In the genomic region with DNA sequence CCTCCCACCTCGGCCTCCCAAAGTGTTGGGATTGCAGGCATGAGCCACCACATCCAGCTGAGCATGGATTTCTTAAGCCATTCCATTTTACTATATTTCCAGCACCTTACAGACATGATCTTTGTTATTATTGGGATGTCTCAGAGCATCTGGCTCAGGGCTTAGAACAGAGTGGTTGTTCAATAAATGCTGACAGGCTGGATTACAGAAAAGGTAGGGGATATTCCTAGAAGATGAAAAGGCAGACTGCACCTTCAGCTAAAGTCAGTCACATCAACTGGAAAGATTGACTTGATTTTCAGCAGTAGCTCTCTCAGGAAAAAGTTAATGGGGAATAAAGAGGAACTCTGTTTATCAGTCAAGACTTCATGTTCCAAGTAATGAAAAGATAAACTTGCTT, we compare ENCODE assay signal across 33 cellular contexts.
DNase-seq lines count a peak whose midpoint lies in the region; ATAC-seq, FAIRE-seq and TF ChIP-seq lines count a peak whose summit lies in the region.
"Had no signal": no experiment of that assay in that cellular context is flagged by ENCODE, and none has a peak within 500 bp of the region (broad histone marks: within the 10 kb centered on the region; RNA-seq: fewer than 3 reads in every experiment).

No MANE protein-coding gene starts in this region.

- 0 out of 5 replicates have a peak, but pooled peaks cover 0 to 9% of the 10 kb centered on the region in 2 experiments for H3K27me3 ChIP-seq in HepG2 (ENCODE audit: control insufficient read depth in 1 of 2, insufficient read depth in 2 of 2, low read length in 2 of 2)
- H3K27me3 ChIP-seq in right lobe of liver: no peaks in the 10 kb centered on the region
- H3K27me3 ChIP-seq in esophagus muscularis mucosa: peaks cover 0 to 2% (median 0%) of the 10 kb centered on the region in 4 donors
- H3K27me3 ChIP-seq in foreskin keratinocyte: no peaks in the 10 kb centered on the region
- no peaks in the 10 kb centered on the region for H3K27me3 ChIP-seq in breast epithelium
- H3K27me3 ChIP-seq: BE2C, BLaER1 had no signal

- H3K9me3 ChIP-seq in HepG2 (ENCODE audit: low read length): no peaks in the 10 kb centered on the region
- no peaks in the 10 kb centered on the region for H3K9me3 ChIP-seq in right lobe of liver
- no peaks in the 10 kb centered on the region for H3K9me3 ChIP-seq in OCI-LY7 (ENCODE audit: low read length)
- H3K9me3 ChIP-seq in esophagus muscularis mucosa: no peaks in the 10 kb centered on the region
- no peaks in the 10 kb centered on the region for H3K9me3 ChIP-seq in breast epithelium
- H3K9me3 ChIP-seq: A549; BE2C; BLaER1; BLaER1 treated with 17β-estradiol and CSF1 and Interleukin-3, amounts not matched to agents 10 nM and 100 nM; Caco-2 had no signal

- in situ Hi-C loops in HepG2 (cut with HindIII; ENCODE audit: extremely low pct_ligation_motif_present, low pct_unique_long_range_greater_than_20kb): no loop called here

- no peaks in the 10 kb centered on the region for H3K4me1 ChIP-seq in HepG2 (ENCODE audit: insufficient read depth, low read length)
- H3K4me1 ChIP-seq in right lobe of liver: no peaks in the 10 kb centered on the region
- no peaks in the 10 kb centered on the region for H3K4me1 ChIP-seq in OCI-LY7 (ENCODE audit: insufficient read depth, low read length, poor library complexity, severe bottlenecking)
- H3K4me1 ChIP-seq in esophagus muscularis mucosa: no peaks in the 10 kb centered on the region
- no peaks in the 10 kb centered on the region for H3K4me1 ChIP-seq in foreskin keratinocyte
- no peaks in the 10 kb centered on the region for H3K4me1 ChIP-seq in breast epithelium
- H3K4me1 ChIP-seq: A549, BE2C, BLaER1, Caco-2 had no signal

- CTCF ChIA-PET in HepG2 (lab: Yijun Ruan, JAX; ENCODE audit: low intra/inter-chr PET ratio, low total read pairs): no interaction called here
- CTCF ChIA-PET in OCI-LY7 (lab: Charles Lee; ENCODE audit: unreplicated experiment): no interaction called here

- intact Hi-C loops in HepG2 (cut with micrococcal nuclease; ENCODE audit: unreplicated experiment): no loop called here
- intact Hi-C loops in right lobe of liver (cut with DNase I): no loop called here
- intact Hi-C loops in OCI-LY7 (cut with micrococcal nuclease; ENCODE audit: unreplicated experiment): no loop called here
- intact Hi-C loops in esophagus muscularis mucosa (cut with DNase I): loop anchor here (10.0 kb wide), 1 partner anchor 55 kb away; no protein-coding TSS in a partner anchor
- intact Hi-C loops in breast epithelium (cut with DNase I; ENCODE audit: low total_unique reads): no loop called here

- POLR2A ChIA-PET in HepG2 (lab: Yijun Ruan, JAX): no interaction called here
- POLR2A ChIA-PET in OCI-LY7 (lab: Charles Lee): no interaction called here

- BruUV-seq in HepG2 (replicated peaks; lab: Mats Ljungman, UMichigan) (no TSS peak), OCI-LY7 (replicated peaks; lab: Mats Ljungman, UMichigan) (no TSS peak)

- H4K20me1 ChIP-seq in HepG2 (ENCODE audit: insufficient read depth, low read length) (no peaks in the 10 kb centered on the region), OCI-LY7 (ENCODE audit: insufficient read depth, low read length) (no peaks in the 10 kb centered on the region)
- H4K20me1 ChIP-seq: BLaER1; BLaER1 treated with 17β-estradiol and CSF1 and Interleukin-3, amounts not matched to agents 10 nM and 100 nM had no signal

- TF ChIP-seq CTCF in HepG2 (CRISPR knock-in tag; IDR thresholded peaks at IDR 0.05) (no peak), right lobe of liver (IDR thresholded peaks at IDR 0.05) (no peak), OCI-LY7 (conservative IDR thresholded peaks at IDR 0.05; ENCODE audit: low read length) (no peak), esophagus muscularis mucosa (IDR thresholded peaks at IDR 0.05) (no peak), foreskin keratinocyte (conservative IDR thresholded peaks at IDR 0.05) (no peak), breast epithelium (IDR thresholded peaks at IDR 0.05) (no peak)

- TF ChIP-seq POLR2A in HepG2 (IDR thresholded peaks at IDR 0.05; ENCODE audit: insufficient read depth in 1 of 2, low read depth in 2 of 2, low read length in 2 of 2) (no peak), right lobe of liver (IDR thresholded peaks at IDR 0.05) (no peak), esophagus muscularis mucosa (IDR thresholded peaks at IDR 0.05; ENCODE audit: low read depth) (no peak), breast epithelium (IDR thresholded peaks at IDR 0.05) (no peak)

- TF ChIP-seq RAD21 in HepG2 (CRISPR knock-in tag; IDR thresholded peaks at IDR 0.05): no peak

- FAIRE-seq in HepG2 (lab: Jason Lieb, UNC): no peak
- FAIRE-seq: A204.1, A549, D721Med had no signal

- no peak for DNase-seq in HepG2 (ENCODE audit: low spot score)
- no peak for DNase-seq in right lobe of liver
- no peak for DNase-seq in OCI-LY7 (ENCODE audit: low spot score)
- peak; percentile 26 for DNase-seq in esophagus muscularis mucosa (ENCODE audit: extremely low spot score)
- no peak for DNase-seq in foreskin keratinocyte
- DNase-seq in breast epithelium (ENCODE audit: low spot score in 2 of 2): no peak
- DNase-seq: 8988T; ACHN; AML-193; BE2C; C1 segment of cervical spinal cord; Calu3; CD4-positive, alpha-beta memory T cell; CD4-positive, alpha-beta T cell; CD4-positive, CD25-positive, alpha-beta regulatory T cell; CD8-positive, alpha-beta memory T cell; CD8-positive, alpha-beta T cell; COR-L47; DMS 273 treated with DMSO at 0.1 percent for 48 hours; DMS153; DMS53; DMS79; DMS79 treated with DMSO at 0.1 percent for 48 hours; DND-41; EL had no signal

- no peak for TF ChIP-seq EP300 in HepG2 (IDR thresholded peaks at IDR 0.05; ENCODE audit: low read depth in 2 of 2, low read length in 2 of 2)
- TF ChIP-seq EP300 in HepG2 (CRISPR knock-in tag; IDR thresholded peaks at IDR 0.05; ENCODE audit: borderline replicate concordance): no peak
- TF ChIP-seq EP300 in esophagus muscularis mucosa (IDR thresholded peaks at IDR 0.05): no peak

- ATAC-seq in HepG2: no peak
- ATAC-seq in right lobe of liver: no peak
- no peak for ATAC-seq in foreskin keratinocyte
- ATAC-seq: A549; CD8-positive, alpha-beta T cell had no signal

- no peak overlapping the region for H3K4me2 ChIP-seq in HepG2 (ENCODE audit: low read depth, low read length)
- no peak overlapping the region for H3K4me2 ChIP-seq in OCI-LY7 (ENCODE audit: low read length)
- H3K4me2 ChIP-seq: A549; BLaER1; BLaER1 treated with 17β-estradiol and CSF1 and Interleukin-3, amounts not matched to agents 10 nM and 100 nM had no signal

- H3K79me2 ChIP-seq in HepG2 (ENCODE audit: insufficient read depth, low read length) (no peaks in the 10 kb centered on the region), OCI-LY7 (ENCODE audit: insufficient read depth, low read depth, low read length) (no peaks in the 10 kb centered on the region)

- no peaks in the 10 kb centered on the region for H3K9me2 ChIP-seq in OCI-LY7 (ENCODE audit: insufficient read depth, low read length)

- 3% methylated on average over 1 of the region's 1 CpG for WGBS in HepG2 (ENCODE audit: low lambda C conversion rate)
- WGBS in right lobe of liver (ENCODE audit: insufficient coverage, low coverage, low lambda C conversion rate, missing lambda C conversion rate): 58% methylated on average over 1 of the region's 1 CpG
- 82% methylated on average over 1 of the region's 1 CpG for WGBS in esophagus muscularis mucosa

- H3K36me3 ChIP-seq in HepG2 (replicated peaks in 1 of 2; ENCODE audit: control insufficient read depth in 1 of 2, insufficient read depth in 2 of 2, low read length in 2 of 2) (no peaks in the 10 kb centered on the region), right lobe of liver (no peaks in the 10 kb centered on the region), OCI-LY7 (ENCODE audit: insufficient read depth, low read length) (no peaks in the 10 kb centered on the region), esophagus muscularis mucosa (no peaks in the 10 kb centered on the region), breast epithelium (no peaks in the 10 kb centered on the region)
- H3K36me3 ChIP-seq: BE2C; BLaER1; BLaER1 treated with 17β-estradiol and CSF1 and Interleukin-3, amounts not matched to agents 10 nM and 100 nM had no signal

- H3K27ac ChIP-seq in HepG2 (ENCODE audit: extremely low read length, insufficient read depth, low read length) (no peak overlapping the region), right lobe of liver (no peak overlapping the region), OCI-LY7 (ENCODE audit: low read depth, low read length, poor library complexity, severe bottlenecking) (no peak overlapping the region), esophagus muscularis mucosa (replicated peaks in 1 of 4) (no peak overlapping the region), foreskin keratinocyte (no peak overlapping the region), breast epithelium (no peak overlapping the region)
- H3K27ac ChIP-seq: 22Rv1; A549; BLaER1; BLaER1 treated with 17β-estradiol and CSF1 and Interleukin-3, amounts not matched to agents 10 nM and 100 nM; C4-2B had no signal

- no peak overlapping the region for H3K9ac ChIP-seq in HepG2 (ENCODE audit: insufficient read depth, low read depth, low read length)
- H3K9ac ChIP-seq: BLaER1; BLaER1 treated with 17β-estradiol and CSF1 and Interleukin-3, amounts not matched to agents 10 nM and 100 nM had no signal

- H2AFZ ChIP-seq in HepG2 (ENCODE audit: low read length) (no peak overlapping the region), OCI-LY7 (ENCODE audit: low read length) (0 out of 2 replicates have a peak overlapping the region, but pooled peaks have one; percentile 33)

- no peak overlapping the region for H3K4me3 ChIP-seq in HepG2 (replicated peaks in 1 of 3; ENCODE audit: insufficient read depth in 1 of 3, low read depth in 2 of 3, low read length in 3 of 3)
- no peak overlapping the region for H3K4me3 ChIP-seq in right lobe of liver
- H3K4me3 ChIP-seq in OCI-LY7 (ENCODE audit: low read depth, low read length, poor library complexity, severe bottlenecking): no peak overlapping the region
- H3K4me3 ChIP-seq in esophagus muscularis mucosa: no peak overlapping the region
- no peak overlapping the region for H3K4me3 ChIP-seq in breast epithelium
- H3K4me3 ChIP-seq: A549; BLaER1; BLaER1 treated with 17β-estradiol and CSF1 and Interleukin-3, amounts not matched to agents 10 nM and 100 nM had no signal

TF ChIP-seq in HepG2, 621 proteins besides CTCF, POLR2A, EP300 and RAD21 (continues in another document):
- TF ChIP-seq MAFK (conservative IDR thresholded peaks at IDR 0.05 in 1 of 2, IDR thresholded peaks at IDR 0.05 in 1 of 2; ENCODE audit: low read length in 2 of 2) (peak; percentile 66 to 67), AGO2 (optimal IDR thresholded peaks at IDR 0.05; ENCODE audit: low read depth, low read length) (no peak), MAFF (IDR thresholded peaks at IDR 0.05; ENCODE audit: low read depth, low read length) (peak; percentile 40), HNRNPLL (IDR thresholded peaks at IDR 0.05; ENCODE audit: low read depth, low read length, poor library complexity, severe bottlenecking) (no peak)
